Comparison of ENCODE assay signal across 20 cellular contexts in genomic region chr14:76331328-76332011, GRCh38. TPM values are rescaled to one million over a fixed set of nuclear protein-coding genes. Genes with fewer than 3 reads are reported as not detected.
DNase-seq lines count a peak whose midpoint lies in the region; ATAC-seq and TF ChIP-seq lines count a peak whose summit lies in the region.
"Had no signal": no experiment of that assay in that cellular context is flagged by ENCODE, and none has a peak within 500 bp of the region (broad histone marks: within the 10 kb centered on the region; RNA-seq: fewer than 3 reads in every experiment).

No MANE protein-coding gene starts in this region.

- DNase-seq in activated naive CD8-positive, alpha-beta T cell treated with anti-CD3 and anti-CD28 coated beads, Interleukin-2, amount 10 ng/mL, durations not matched to agents 7 days and 5 days: no peak
- no peak for DNase-seq in activated naive CD8-positive, alpha-beta T cell treated with anti-CD3 and anti-CD28 coated beads for 36 hours
- peak; percentile 47 to 53 for DNase-seq in Kasumi-1 (lab: John Stamatoyannopoulos, UW)
- peak; percentile 27 for DNase-seq in activated CD8-positive, alpha-beta T cell treated with anti-CD3 and anti-CD28 coated beads for 36 hours
- DNase-seq in upper lobe of right lung: peak; percentile 52
- DNase-seq in GM10248 (ENCODE audit: extremely low spot score): no peak
- DNase-seq in NCI-H2227 treated with DMSO at 0.1 percent for 48 hours (lab: John Stamatoyannopoulos, UW): no peak
- DNase-seq: BE2C; CD8-positive, alpha-beta memory T cell; DMS79 treated with DMSO at 0.1 percent for 48 hours; GM23248; NCI-H1105; NCI-H1694 treated with DMSO at 0.1 percent for 48 hours; NCI-H526 treated with DMSO at 0.1 percent for 48 hours; NK-92 treated with Interleukin-12 subunit alpha and Interleukin-12 subunit beta, amount 100 ng/mL, for 24 hours; RPMI8226; SIG-M5 had no signal

- peaks cover 3% of the 10 kb centered on the region for H3K4me1 Mint-ChIP-seq in activated naive CD8-positive, alpha-beta T cell treated with anti-CD3 and anti-CD28 coated beads, Interleukin-2, amount 10 ng/mL, durations not matched to agents 7 days and 5 days
- no peaks in the 10 kb centered on the region for H3K4me1 Mint-ChIP-seq in activated naive CD8-positive, alpha-beta T cell treated with anti-CD3 and anti-CD28 coated beads for 36 hours
- H3K4me1 Mint-ChIP-seq in activated CD8-positive, alpha-beta T cell treated with anti-CD3 and anti-CD28 coated beads for 36 hours (ENCODE audit: low read depth): no peaks in the 10 kb centered on the region
- H3K4me1 Mint-ChIP-seq: CD8-positive, alpha-beta memory T cell had no signal

- peaks cover 24% of the 10 kb centered on the region for H3K27me3 ChIP-seq in upper lobe of right lung

- no peak overlapping the region for H3K4me3 ChIP-seq in upper lobe of right lung
- H3K4me3 ChIP-seq: GM23248 had no signal

- no peaks in the 10 kb centered on the region for H3K36me3 Mint-ChIP-seq in activated naive CD8-positive, alpha-beta T cell treated with anti-CD3 and anti-CD28 coated beads, Interleukin-2, amount 10 ng/mL, durations not matched to agents 7 days and 5 days
- no peaks in the 10 kb centered on the region for H3K36me3 Mint-ChIP-seq in activated naive CD8-positive, alpha-beta T cell treated with anti-CD3 and anti-CD28 coated beads for 36 hours
- no peaks in the 10 kb centered on the region for H3K36me3 Mint-ChIP-seq in activated CD8-positive, alpha-beta T cell treated with anti-CD3 and anti-CD28 coated beads for 36 hours (ENCODE audit: low read depth)
- H3K36me3 Mint-ChIP-seq: CD8-positive, alpha-beta memory T cell had no signal

- no peak overlapping the region for H3K27ac Mint-ChIP-seq in activated naive CD8-positive, alpha-beta T cell treated with anti-CD3 and anti-CD28 coated beads, Interleukin-2, amount 10 ng/mL, durations not matched to agents 7 days and 5 days
- H3K27ac Mint-ChIP-seq in activated naive CD8-positive, alpha-beta T cell treated with anti-CD3 and anti-CD28 coated beads for 36 hours: no peak overlapping the region
- H3K27ac Mint-ChIP-seq in activated CD8-positive, alpha-beta T cell treated with anti-CD3 and anti-CD28 coated beads for 36 hours: no peak overlapping the region
- H3K27ac Mint-ChIP-seq: CD8-positive, alpha-beta memory T cell had no signal

- H3K9me3 ChIP-seq in upper lobe of right lung: no peaks in the 10 kb centered on the region
- H3K9me3 ChIP-seq: BE2C had no signal

- TF ChIP-seq CTCF in activated CD8-positive, alpha-beta T cell treated with anti-CD3 and anti-CD28 coated beads for 36 hours (IDR thresholded peaks at IDR 0.05): no peak
- TF ChIP-seq CTCF in upper lobe of right lung (IDR thresholded peaks at IDR 0.05) (no peak), GM10248 (IDR thresholded peaks at IDR 0.05; ENCODE audit: control extremely low read depth, extremely low read depth, low read depth, missing control alignments) (no peak)

- CTCF ChIA-PET in activated CD8-positive, alpha-beta T cell treated with anti-CD3 and anti-CD28 coated beads for 36 hours (lab: Charles Lee): interaction anchor here (1.2 to 1.4 kb wide), 2 partner anchors 21 to 281 kb away, joined by 6 to 7 read pairs; no protein-coding TSS in a partner anchor
- CTCF ChIA-PET in GM10248 (lab: Yijun Ruan, JAX): interaction anchor here (1.1 to 1.6 kb wide), 4 partner anchors 9 to 255 kb away, joined by 3 to 6 read pairs (median 4); no protein-coding TSS in a partner anchor

- POLR2A ChIA-PET in activated naive CD8-positive, alpha-beta T cell treated with anti-CD3 and anti-CD28 coated beads, Interleukin-2, amount 10 ng/mL, durations not matched to agents 7 days and 5 days (lab: Charles Lee): no interaction called here
- POLR2A ChIA-PET in activated CD8-positive, alpha-beta T cell treated with anti-CD3 and anti-CD28 coated beads for 36 hours (lab: Charles Lee): no interaction called here
- POLR2A ChIA-PET in GM10248 (lab: Yijun Ruan, JAX): no interaction called here

- ATAC-seq in activated naive CD8-positive, alpha-beta T cell treated with anti-CD3 and anti-CD28 coated beads, Interleukin-2, amount 10 ng/mL, durations not matched to agents 7 days and 5 days (ENCODE audit: low read depth): peak; percentile 59
- ATAC-seq in activated CD8-positive, alpha-beta T cell treated with anti-CD3 and anti-CD28 coated beads for 36 hours: peak; percentile 52
- ATAC-seq in upper lobe of right lung: no peak
- ATAC-seq: HCT116 had no signal

- no peak overlapping the region for H3K27ac ChIP-seq in upper lobe of right lung
- H3K27ac ChIP-seq: GM23248 had no signal

- H3K27me3 Mint-ChIP-seq in activated naive CD8-positive, alpha-beta T cell treated with anti-CD3 and anti-CD28 coated beads, Interleukin-2, amount 10 ng/mL, durations not matched to agents 7 days and 5 days: peaks cover 37% of the 10 kb centered on the region
- H3K27me3 Mint-ChIP-seq in activated naive CD8-positive, alpha-beta T cell treated with anti-CD3 and anti-CD28 coated beads for 36 hours: peaks cover 46% of the 10 kb centered on the region
- peaks cover 33% of the 10 kb centered on the region for H3K27me3 Mint-ChIP-seq in activated CD8-positive, alpha-beta T cell treated with anti-CD3 and anti-CD28 coated beads for 36 hours

- H3K36me3 ChIP-seq in upper lobe of right lung: no peaks in the 10 kb centered on the region
- H3K36me3 ChIP-seq: BE2C had no signal

- no peaks in the 10 kb centered on the region for H3K9me3 Mint-ChIP-seq in activated naive CD8-positive, alpha-beta T cell treated with anti-CD3 and anti-CD28 coated beads, Interleukin-2, amount 10 ng/mL, durations not matched to agents 7 days and 5 days
- no peaks in the 10 kb centered on the region for H3K9me3 Mint-ChIP-seq in activated naive CD8-positive, alpha-beta T cell treated with anti-CD3 and anti-CD28 coated beads for 36 hours
- no peaks in the 10 kb centered on the region for H3K9me3 Mint-ChIP-seq in activated CD8-positive, alpha-beta T cell treated with anti-CD3 and anti-CD28 coated beads for 36 hours
- H3K9me3 Mint-ChIP-seq: CD8-positive, alpha-beta memory T cell had no signal

- intact Hi-C loops in activated CD8-positive, alpha-beta T cell treated with anti-CD3 and anti-CD28 coated beads for 36 hours (cut with micrococcal nuclease): no loop called here
- intact Hi-C loops in upper lobe of right lung (cut with DNase I): no loop called here

- H3K4me1 ChIP-seq in upper lobe of right lung: no peaks in the 10 kb centered on the region
- H3K4me1 ChIP-seq: BE2C had no signal

- no peak overlapping the region for H3K4me3 Mint-ChIP-seq in activated naive CD8-positive, alpha-beta T cell treated with anti-CD3 and anti-CD28 coated beads, Interleukin-2, amount 10 ng/mL, durations not matched to agents 7 days and 5 days
- H3K4me3 Mint-ChIP-seq in activated naive CD8-positive, alpha-beta T cell treated with anti-CD3 and anti-CD28 coated beads for 36 hours: no peak overlapping the region
- H3K4me3 Mint-ChIP-seq in activated CD8-positive, alpha-beta T cell treated with anti-CD3 and anti-CD28 coated beads for 36 hours: no peak overlapping the region
- H3K4me3 Mint-ChIP-seq: CD8-positive, alpha-beta memory T cell had no signal

RNA-seq across cellular contexts. Expression of gene ESRRB, which starts 44.5 kb away (rescaled TPM):
- total RNA-seq in activated naive CD8-positive, alpha-beta T cell treated with anti-CD3 and anti-CD28 coated beads, Interleukin-2, amount 10 ng/mL, durations not matched to agents 7 days and 5 days: under 1 TPM in 1 of 2 experiments, not detected in 1; 0.14 TPM
- total RNA-seq in activated naive CD8-positive, alpha-beta T cell treated with anti-CD3 and anti-CD28 coated beads for 36 hours: not detected
- under 1 TPM; 0.18 to 0.27 TPM for total RNA-seq in activated CD8-positive, alpha-beta T cell treated with anti-CD3 and anti-CD28 coated beads for 36 hours
- not detected for total RNA-seq in upper lobe of right lung
- total RNA-seq: CD8-positive, alpha-beta memory T cell; G401; GM23248; M059J had no signal

Comparison
In these comparisons a context has a peak if more than half of its experiments do, and no peak if none do; other contexts are left out.
1. DNase-seq: peak in Kasumi-1 (2 of 2), activated CD8-positive, alpha-beta T cell treated with anti-CD3 and anti-CD28 coated beads for 36 hours (single experiment) and upper lobe of right lung (single experiment); none in activated naive CD8-positive, alpha-beta T cell treated with anti-CD3 and anti-CD28 coated beads, Interleukin-2, amount 10 ng/mL, durations not matched to agents 7 days and 5 days (single experiment), activated naive CD8-positive, alpha-beta T cell treated with anti-CD3 and anti-CD28 coated beads for 36 hours (single experiment), GM10248 (single experiment) and NCI-H2227 treated with DMSO at 0.1 percent for 48 hours (single experiment).